ENCODE assay signal across 7 cellular contexts in genomic region chr1:40360631-40361030, GRCh38.
"Had no signal": no experiment of that assay in that cellular context is flagged by ENCODE, and none has a peak within 500 bp of the region (broad histone marks: within the 10 kb centered on the region; RNA-seq: fewer than 3 reads in every experiment).

No MANE protein-coding gene starts in this region.

- ATAC-seq: HCT116 had no signal

- H3K27me3 Mint-ChIP-seq: IgD-negative memory B cell had no signal

- H3K36me3 Mint-ChIP-seq: IgD-negative memory B cell had no signal

- DNase-seq: GM23248, GOT3, H7, HFFc6, KBM-7 had no signal

- H3K4me3 Mint-ChIP-seq: HFFc6, IgD-negative memory B cell had no signal

- H3K27ac Mint-ChIP-seq: HFFc6, IgD-negative memory B cell had no signal
